In genomic region chr3:50551293-50552057, GRCh38 we compare ENCODE assay signal across 25 cellular contexts. TPM values are rescaled to one million over a fixed set of nuclear protein-coding genes. Genes with fewer than 3 reads are reported as not detected.
DNase-seq lines count a peak whose midpoint lies in the region; ATAC-seq and TF ChIP-seq lines count a peak whose summit lies in the region.
"Had no signal": no experiment of that assay in that cellular context is flagged by ENCODE, and none has a peak within 500 bp of the region (broad histone marks: within the 10 kb centered on the region; RNA-seq: fewer than 3 reads in every experiment).

No MANE protein-coding gene starts in this region.

- H3K4me1 ChIP-seq in smooth muscle cell (ENCODE audit: low read depth): no peaks in the 10 kb centered on the region

- intact Hi-C loops in activated CD8-positive, alpha-beta T cell treated with anti-CD3 and anti-CD28 coated beads for 36 hours (cut with micrococcal nuclease): no loop called here

- no peaks in the 10 kb centered on the region for H3F3A ChIP-seq in smooth muscle cell (ENCODE audit: low read depth)

- TF ChIP-seq CTCF in activated CD8-positive, alpha-beta T cell treated with anti-CD3 and anti-CD28 coated beads for 36 hours (IDR thresholded peaks at IDR 0.05): no peak
- TF ChIP-seq CTCF in epithelial cell of esophagus (IDR thresholded peaks at IDR 0.05; ENCODE audit: insufficient read depth, low read depth, low read length, missing control alignments) (peak; percentile 20), smooth muscle cell (IDR thresholded peaks at IDR 0.05; ENCODE audit: borderline replicate concordance, insufficient read depth, poor library complexity, severe bottlenecking) (no peak)

- peak overlapping the region; percentile 54 for H3K4me2 ChIP-seq in smooth muscle cell
- H3K4me2 ChIP-seq: PC-9 had no signal

- ATAC-seq in activated CD8-positive, alpha-beta T cell treated with anti-CD3 and anti-CD28 coated beads for 36 hours: no peak
- no peak for ATAC-seq in activated CD8-positive, alpha-beta T cell treated with anti-CD3 and anti-CD28 coated beads, Interleukin-2, amount 10 ng/mL, durations not matched to agents 7 days and 5 days
- no peak for ATAC-seq in HG03469 (IDR thresholded peaks at IDR 0.05; ENCODE audit: unreplicated experiment)
- ATAC-seq: left cardiac atrium; naive thymus-derived CD4-positive, alpha-beta T cell; sciatic nerve had no signal

- H3K36me3 Mint-ChIP-seq in activated CD8-positive, alpha-beta T cell treated with anti-CD3 and anti-CD28 coated beads for 36 hours (ENCODE audit: low read depth): no peaks in the 10 kb centered on the region
- H3K36me3 Mint-ChIP-seq in activated CD8-positive, alpha-beta T cell treated with anti-CD3 and anti-CD28 coated beads, Interleukin-2, amount 10 ng/mL, durations not matched to agents 7 days and 5 days (ENCODE audit: low read depth): no peaks in the 10 kb centered on the region
- H3K36me3 Mint-ChIP-seq: naive thymus-derived CD4-positive, alpha-beta T cell had no signal

- DNase-seq in activated CD8-positive, alpha-beta T cell treated with anti-CD3 and anti-CD28 coated beads for 36 hours: peak; percentile 23
- DNase-seq in activated CD8-positive, alpha-beta T cell treated with anti-CD3 and anti-CD28 coated beads, Interleukin-2, amount 10 ng/mL, durations not matched to agents 7 days and 5 days: no peak
- DNase-seq in RPMI8226 (peak; percentile 57), epithelial cell of esophagus (ENCODE audit: low read depth) (peak; percentile 13), smooth muscle cell (lab: John Stamatoyannopoulos, UW; ENCODE audit: unreplicated experiment) (no peak), GM19240 (ENCODE audit: insufficient read length, low spot score) (no peak), germinal center (ENCODE audit: low spot score) (no peak)
- DNase-seq: activated CD4-positive, alpha-beta T cell treated with anti-CD3 and anti-CD28 coated beads for 4 hours; activated CD8-positive, alpha-beta memory T cell treated with anti-CD3 and anti-CD28 coated beads, Interleukin-2, amount 50 U/mL, for 4 hours; activated effector memory CD4-positive, alpha-beta T cell treated with Interleukin-2 at 50 U/mL for 16 hours; BE2C; glutamatergic neuron; HCEC 1CT; KG1; left cardiac atrium; naive thymus-derived CD4-positive, alpha-beta T cell; NCI-H187; NCI-H226; NCI-H774; SIG-M5; stimulated activated CD4-positive, alpha-beta T cell treated with anti-CD3 and anti-CD28 coated beads, Interleukin-15, amount 100 ng/mL, for 24 hours had no signal

- 46% methylated on average over 8 of the region's 8 CpGs for WGBS in smooth muscle cell (ENCODE audit: low lambda C conversion rate)

- H2AFZ ChIP-seq in smooth muscle cell (ENCODE audit: low read depth): no peak overlapping the region
- H2AFZ ChIP-seq: PC-9 had no signal

- no peak overlapping the region for H3K4me3 Mint-ChIP-seq in activated CD8-positive, alpha-beta T cell treated with anti-CD3 and anti-CD28 coated beads for 36 hours
- H3K4me3 Mint-ChIP-seq in activated CD8-positive, alpha-beta T cell treated with anti-CD3 and anti-CD28 coated beads, Interleukin-2, amount 10 ng/mL, durations not matched to agents 7 days and 5 days: no peak overlapping the region
- H3K4me3 Mint-ChIP-seq: naive thymus-derived CD4-positive, alpha-beta T cell had no signal

- no peak overlapping the region for H3K4me3 ChIP-seq in epithelial cell of esophagus (ENCODE audit: low read length)
- H3K4me3 ChIP-seq in smooth muscle cell: no peak overlapping the region
- H3K4me3 ChIP-seq: PC-9 had no signal

- CTCF ChIA-PET in activated CD8-positive, alpha-beta T cell treated with anti-CD3 and anti-CD28 coated beads for 36 hours (lab: Charles Lee): interaction anchor here (0.8 to 8.9 kb wide), 10 partner anchors 8 to 202 kb away, joined by 3 to 36 read pairs (median 4); partner anchors contain the start of genes CISH, CYB561D2 and NPRL2
- CTCF ChIA-PET in activated CD8-positive, alpha-beta T cell treated with anti-CD3 and anti-CD28 coated beads, Interleukin-2, amount 10 ng/mL, durations not matched to agents 7 days and 5 days (lab: Charles Lee): interaction anchor here (0.6 to 4.8 kb wide), 12 partner anchors 9 to 203 kb away, joined by 3 to 31 read pairs (median 4); partner anchors contain the start of genes C3orf18, CACNA2D2, CYB561D2 and NPRL2

- H3K79me2 ChIP-seq in smooth muscle cell (ENCODE audit: low read depth): no peaks in the 10 kb centered on the region

- no peaks in the 10 kb centered on the region for H4K20me1 ChIP-seq in smooth muscle cell (ENCODE audit: low read depth)

- no peaks in the 10 kb centered on the region for H3K27me3 Mint-ChIP-seq in activated CD8-positive, alpha-beta T cell treated with anti-CD3 and anti-CD28 coated beads for 36 hours
- H3K27me3 Mint-ChIP-seq in activated CD8-positive, alpha-beta T cell treated with anti-CD3 and anti-CD28 coated beads, Interleukin-2, amount 10 ng/mL, durations not matched to agents 7 days and 5 days (ENCODE audit: low read depth): no peaks in the 10 kb centered on the region
- H3K27me3 Mint-ChIP-seq: naive thymus-derived CD4-positive, alpha-beta T cell had no signal

- no peak overlapping the region for H3K27ac Mint-ChIP-seq in activated CD8-positive, alpha-beta T cell treated with anti-CD3 and anti-CD28 coated beads for 36 hours
- no peak overlapping the region for H3K27ac Mint-ChIP-seq in activated CD8-positive, alpha-beta T cell treated with anti-CD3 and anti-CD28 coated beads, Interleukin-2, amount 10 ng/mL, durations not matched to agents 7 days and 5 days
- H3K27ac Mint-ChIP-seq: naive thymus-derived CD4-positive, alpha-beta T cell had no signal

- POLR2A ChIA-PET in activated CD8-positive, alpha-beta T cell treated with anti-CD3 and anti-CD28 coated beads for 36 hours (lab: Charles Lee): interaction anchor here (0.6 to 1.3 kb wide), 3 partner anchors 9 to 60 kb away, joined by 3 read pairs; partner anchors contain the start of gene CISH
- POLR2A ChIA-PET in activated CD8-positive, alpha-beta T cell treated with anti-CD3 and anti-CD28 coated beads, Interleukin-2, amount 10 ng/mL, durations not matched to agents 7 days and 5 days (lab: Charles Lee): interaction anchor here (1.0 kb wide), 1 partner anchor 62 kb away, joined by 4 read pairs; no protein-coding TSS in a partner anchor

- no peaks in the 10 kb centered on the region for H3K27me3 ChIP-seq in smooth muscle cell (ENCODE audit: low read depth)
- H3K27me3 ChIP-seq: BE2C had no signal

- no peak overlapping the region for H3K27ac ChIP-seq in smooth muscle cell (ENCODE audit: low read depth)
- H3K27ac ChIP-seq: PC-9 had no signal

- no peaks in the 10 kb centered on the region for H3K9me3 ChIP-seq in smooth muscle cell (replicated peaks; ENCODE audit: low read depth)
- H3K9me3 ChIP-seq: BE2C had no signal

- no peaks in the 10 kb centered on the region for H3K9me3 Mint-ChIP-seq in activated CD8-positive, alpha-beta T cell treated with anti-CD3 and anti-CD28 coated beads for 36 hours
- H3K9me3 Mint-ChIP-seq in activated CD8-positive, alpha-beta T cell treated with anti-CD3 and anti-CD28 coated beads, Interleukin-2, amount 10 ng/mL, durations not matched to agents 7 days and 5 days (ENCODE audit: insufficient read depth): no peaks in the 10 kb centered on the region
- H3K9me3 Mint-ChIP-seq: naive thymus-derived CD4-positive, alpha-beta T cell had no signal

- no peak overlapping the region for H3K9ac ChIP-seq in smooth muscle cell (ENCODE audit: low read depth)

- no peaks in the 10 kb centered on the region for H3K36me3 ChIP-seq in smooth muscle cell (ENCODE audit: low read depth)
- H3K36me3 ChIP-seq: BE2C had no signal

- peaks cover 5% of the 10 kb centered on the region for H3K4me1 Mint-ChIP-seq in activated CD8-positive, alpha-beta T cell treated with anti-CD3 and anti-CD28 coated beads for 36 hours (ENCODE audit: low read depth)
- H3K4me1 Mint-ChIP-seq in activated CD8-positive, alpha-beta T cell treated with anti-CD3 and anti-CD28 coated beads, Interleukin-2, amount 10 ng/mL, durations not matched to agents 7 days and 5 days (ENCODE audit: low read depth): peaks cover 15% of the 10 kb centered on the region

RNA-seq across cellular contexts. Expression of gene C3orf18, which starts 16.1 kb away (rescaled TPM):
- total RNA-seq in activated CD8-positive, alpha-beta T cell treated with anti-CD3 and anti-CD28 coated beads for 36 hours: 10 to 100 TPM; 37.9 to 41.3 TPM
- 10 to 100 TPM; 58.5 to 61.6 TPM for total RNA-seq in activated CD8-positive, alpha-beta T cell treated with anti-CD3 and anti-CD28 coated beads, Interleukin-2, amount 10 ng/mL, durations not matched to agents 7 days and 5 days
- total RNA-seq in smooth muscle cell: 6.6 and 8.7 TPM in 2 replicates
- 18.9 and 20.0 TPM in 2 replicates for polyA plus RNA-seq in smooth muscle cell

RNA-seq across cellular contexts. Expression of gene HEMK1, which starts 17.8 kb away (rescaled TPM):
- total RNA-seq in activated CD8-positive, alpha-beta T cell treated with anti-CD3 and anti-CD28 coated beads for 36 hours: 100 to 1,000 TPM in 1 of 2 experiments, 10 to 100 TPM in 1; 97.1 to 101 TPM
- total RNA-seq in activated CD8-positive, alpha-beta T cell treated with anti-CD3 and anti-CD28 coated beads, Interleukin-2, amount 10 ng/mL, durations not matched to agents 7 days and 5 days: 10 to 100 TPM; 83.3 to 86.0 TPM
- 6.5 and 15.3 TPM in 2 replicates for total RNA-seq in smooth muscle cell
- 26.4 and 28.3 TPM in 2 replicates for polyA plus RNA-seq in smooth muscle cell

RNA-seq across cellular contexts. Expression of gene CACNA2D2, which starts 48.0 kb away (rescaled TPM):
- total RNA-seq in activated CD8-positive, alpha-beta T cell treated with anti-CD3 and anti-CD28 coated beads for 36 hours: 1 to 10 TPM; 1.6 to 2.1 TPM
- total RNA-seq in activated CD8-positive, alpha-beta T cell treated with anti-CD3 and anti-CD28 coated beads, Interleukin-2, amount 10 ng/mL, durations not matched to agents 7 days and 5 days: under 1 TPM; 0.78 to 0.95 TPM
- total RNA-seq in smooth muscle cell: 0.27 and 0.31 TPM in 2 replicates
- polyA plus RNA-seq in smooth muscle cell: 0.51 and 0.58 TPM in 2 replicates
- total RNA-seq: fibroblast of lung, PC-9 had no signal

Comparison
In these comparisons a context has a peak if more than half of its experiments do, and no peak if none do; other contexts are left out.
1. DNase-seq: peak in activated CD8-positive, alpha-beta T cell treated with anti-CD3 and anti-CD28 coated beads for 36 hours (single experiment), RPMI8226 (single experiment) and epithelial cell of esophagus (single experiment); none in activated CD8-positive, alpha-beta T cell treated with anti-CD3 and anti-CD28 coated beads, Interleukin-2, amount 10 ng/mL, durations not matched to agents 7 days and 5 days (single experiment), smooth muscle cell (single experiment), GM19240 (single experiment) and germinal center (single experiment).